ENCODE assay signal across 8 cellular contexts in the genomic region with DNA sequence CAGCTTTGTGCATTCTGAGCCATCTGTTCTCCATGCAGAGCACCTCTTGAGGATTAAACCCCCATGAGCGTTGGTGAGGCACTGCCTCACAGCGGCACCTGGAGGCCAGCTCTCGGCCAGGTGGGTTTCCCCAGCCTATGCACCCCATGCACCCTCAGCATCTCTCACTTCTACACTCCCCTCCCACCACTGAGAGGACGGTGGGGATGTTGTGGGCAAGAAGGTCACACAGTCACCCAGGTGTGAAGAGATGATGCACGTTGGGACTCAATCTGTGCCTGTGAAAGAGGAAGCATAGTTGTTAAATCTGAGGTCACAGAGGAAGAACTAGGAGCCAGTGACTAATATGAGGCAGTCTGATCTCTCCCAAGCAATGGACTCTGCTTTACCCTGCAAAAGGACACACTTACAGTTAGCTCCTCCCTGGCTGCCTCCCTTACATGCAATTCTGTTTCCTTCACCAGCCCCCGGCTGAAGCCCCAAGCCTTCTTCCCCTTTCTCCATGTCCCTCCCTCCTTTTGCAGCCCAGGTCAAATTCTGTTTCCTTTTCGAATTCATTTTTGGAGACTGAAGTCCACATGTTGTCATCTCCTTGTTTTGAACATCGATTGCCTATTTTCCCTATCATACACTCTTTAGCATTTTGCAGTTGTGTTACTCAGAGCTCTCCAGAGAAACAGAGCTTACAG. TPM values are rescaled to one million over a fixed set of nuclear protein-coding genes. Genes with fewer than 3 reads are reported as not detected.
DNase-seq lines count a peak whose midpoint lies in the region; ATAC-seq and FAIRE-seq lines count a peak whose summit lies in the region.

No MANE protein-coding gene starts in this region.

- CTCF ChIA-PET in activated CD8-positive, alpha-beta T cell treated with anti-CD3 and anti-CD28 coated beads, Interleukin-2, amount 10 ng/mL, durations not matched to agents 7 days and 5 days (lab: Charles Lee) = interaction anchor here (0.7 to 1.6 kb wide), 3 partner anchors 11 to 45 kb away, joined by 3 to 4 read pairs (median 3); no protein-coding TSS in a partner anchor

- peak; percentile 52 for DNase-seq in stimulated activated CD4-positive, alpha-beta T cell treated with anti-CD3 and anti-CD28 coated beads, Interleukin-15, amount 100 ng/mL, for 24 hours
- DNase-seq in stimulated activated CD4-positive, alpha-beta T cell treated with anti-CD3 and anti-CD28 coated beads, Interleukin-4, amount 100 ng/mL, for 4 hours = no peak
- DNase-seq in activated CD8-positive, alpha-beta T cell treated with anti-CD3 and anti-CD28 coated beads, Interleukin-2, amount 10 ng/mL, durations not matched to agents 7 days and 5 days = peak; percentile 39
- DNase-seq in stimulated activated CD4-positive, alpha-beta T cell treated with anti-CD3 and anti-CD28 coated beads, Interleukin-1b, Interleukin-23, amount 100 ng/mL, for 48 hours = peak; percentile 61
- DNase-seq in urothelium cell line (ENCODE audit: low spot score) = no peak
- no peak for DNase-seq in COLO668 (lab: John Stamatoyannopoulos, UW; ENCODE audit: unreplicated experiment)
- DNase-seq in DMS53 (lab: John Stamatoyannopoulos, UW) = no peak

- no peaks in the 10 kb centered on the region for H3K36me3 Mint-ChIP-seq in activated CD8-positive, alpha-beta T cell treated with anti-CD3 and anti-CD28 coated beads, Interleukin-2, amount 10 ng/mL, durations not matched to agents 7 days and 5 days (ENCODE audit: low read depth)

- H3K27ac Mint-ChIP-seq in activated CD8-positive, alpha-beta T cell treated with anti-CD3 and anti-CD28 coated beads, Interleukin-2, amount 10 ng/mL, durations not matched to agents 7 days and 5 days = no peak overlapping the region

- no peak overlapping the region for H3K4me3 Mint-ChIP-seq in activated CD8-positive, alpha-beta T cell treated with anti-CD3 and anti-CD28 coated beads, Interleukin-2, amount 10 ng/mL, durations not matched to agents 7 days and 5 days

- H3K9me3 Mint-ChIP-seq in activated CD8-positive, alpha-beta T cell treated with anti-CD3 and anti-CD28 coated beads, Interleukin-2, amount 10 ng/mL, durations not matched to agents 7 days and 5 days (ENCODE audit: insufficient read depth) = no peaks in the 10 kb centered on the region

- POLR2A ChIA-PET in activated CD8-positive, alpha-beta T cell treated with anti-CD3 and anti-CD28 coated beads, Interleukin-2, amount 10 ng/mL, durations not matched to agents 7 days and 5 days (lab: Charles Lee) = no interaction called here

- peak; percentile 99 for ATAC-seq in HG03095 (IDR thresholded peaks at IDR 0.05; ENCODE audit: unreplicated experiment)
- ATAC-seq in activated CD8-positive, alpha-beta T cell treated with anti-CD3 and anti-CD28 coated beads, Interleukin-2, amount 10 ng/mL, durations not matched to agents 7 days and 5 days = peak; percentile 55

- H3K4me1 Mint-ChIP-seq in activated CD8-positive, alpha-beta T cell treated with anti-CD3 and anti-CD28 coated beads, Interleukin-2, amount 10 ng/mL, durations not matched to agents 7 days and 5 days (ENCODE audit: low read depth) = peaks cover 13% of the 10 kb centered on the region

- no peaks in the 10 kb centered on the region for H3K27me3 Mint-ChIP-seq in activated CD8-positive, alpha-beta T cell treated with anti-CD3 and anti-CD28 coated beads, Interleukin-2, amount 10 ng/mL, durations not matched to agents 7 days and 5 days (ENCODE audit: low read depth)

- FAIRE-seq in urothelium cell line (lab: Jason Lieb, UNC) = no peak

RNA-seq across cellular contexts. Expression of a gene that starts 58.5 kb away (rescaled TPM):
- total RNA-seq in activated CD8-positive, alpha-beta T cell treated with anti-CD3 and anti-CD28 coated beads, Interleukin-2, amount 10 ng/mL, durations not matched to agents 7 days and 5 days = 10 to 100 TPM in 1 of 2 experiments, 1 to 10 TPM in 1; 9.9 to 10.3 TPM

Comparison
In these comparisons a context has a peak if more than half of its experiments do, and no peak if none do; other contexts are left out.
1. DNase-seq: peak in stimulated activated CD4-positive, alpha-beta T cell treated with anti-CD3 and anti-CD28 coated beads, Interleukin-15, amount 100 ng/mL, for 24 hours (single experiment), activated CD8-positive, alpha-beta T cell treated with anti-CD3 and anti-CD28 coated beads, Interleukin-2, amount 10 ng/mL, durations not matched to agents 7 days and 5 days (single experiment) and stimulated activated CD4-positive, alpha-beta T cell treated with anti-CD3 and anti-CD28 coated beads, Interleukin-1b, Interleukin-23, amount 100 ng/mL, for 48 hours (single experiment); none in stimulated activated CD4-positive, alpha-beta T cell treated with anti-CD3 and anti-CD28 coated beads, Interleukin-4, amount 100 ng/mL, for 4 hours (0 of 2), urothelium cell line (single experiment), COLO668 (single experiment) and DMS53 (single experiment).